In genomic region chr16:3587547-3588110, GRCh38 we compare ENCODE assay signal across 21 cellular contexts. TPM values are rescaled to one million over a fixed set of nuclear protein-coding genes. Genes with fewer than 3 reads are reported as not detected.
A peak's percentile ranks its signal among the peaks of the same experiment; 100 is the strongest.
DNase-seq lines count a peak whose midpoint lies in the region; ATAC-seq and TF ChIP-seq lines count a peak whose summit lies in the region.
"Had no signal": no experiment of that assay in that cellular context is flagged by ENCODE, and none has a peak within 500 bp of the region (broad histone marks: within the 10 kb centered on the region; RNA-seq: fewer than 3 reads in every experiment).

No MANE protein-coding gene starts in this region.

- H3K4me2 ChIP-seq in DOHH2 (ENCODE audit: low read length), result peak overlapping the region; percentile 75
- H3K4me2 ChIP-seq in PC-3 (ENCODE audit: low read length), result no peak overlapping the region

- H4K20me1 ChIP-seq in DOHH2 (ENCODE audit: control insufficient read depth, insufficient read depth, low read depth, low read length), result no peaks in the 10 kb centered on the region
- no peaks in the 10 kb centered on the region for H4K20me1 ChIP-seq in PC-3 (ENCODE audit: low read length)

- no peak overlapping the region for H3K4me3 Mint-ChIP-seq in activated B cell treated with CpG ODN at 0.5 μM for 24 hours
- H3K4me3 Mint-ChIP-seq: CD8-positive, alpha-beta memory T cell; WTC11 had no signal

- no peaks in the 10 kb centered on the region for H3K27me3 Mint-ChIP-seq in activated B cell treated with CpG ODN at 0.5 μM for 24 hours
- H3K27me3 Mint-ChIP-seq: CD8-positive, alpha-beta memory T cell; naive B cell; progenitor cell of endocrine pancreas had no signal

- no peak for TF ChIP-seq CTCF in DOHH2 (IDR thresholded peaks at IDR 0.05; ENCODE audit: low read depth, low read length, poor library complexity, severe bottlenecking)
- no peak for TF ChIP-seq CTCF in activated B cell treated with CpG ODN at 0.5 μM for 24 hours (IDR thresholded peaks at IDR 0.05)
- TF ChIP-seq CTCF in PC-3 (conservative IDR thresholded peaks at IDR 0.05; ENCODE audit: low read depth, low read length), result no peak

- H3K9me2 ChIP-seq in DOHH2 (replicated peaks; ENCODE audit: control insufficient read depth, low read length), result no peaks in the 10 kb centered on the region
- no peaks in the 10 kb centered on the region for H3K9me2 ChIP-seq in PC-3 (replicated peaks; ENCODE audit: low read length)

- no peaks in the 10 kb centered on the region for H3K9me3 Mint-ChIP-seq in activated B cell treated with CpG ODN at 0.5 μM for 24 hours
- H3K9me3 Mint-ChIP-seq: CD8-positive, alpha-beta memory T cell; naive B cell; WTC11 had no signal

- DNase-seq in activated B cell treated with CpG ODN at 0.5 μM for 24 hours (no peak), PC-3 (no peak), AG08395 (ENCODE audit: low spot score) (no peak), NOMO-1 treated with dmso at 0.1 percent for 144 hours (lab: John Stamatoyannopoulos, UW; ENCODE audit: unreplicated experiment) (no peak)
- DNase-seq: activated effector memory CD4-positive, alpha-beta T cell treated with Interleukin-2 at 50 U/mL for 16 hours; aorta; CD8-positive, alpha-beta memory T cell; naive B cell; NCI-H1694 treated with DMSO at 0.1 percent for 48 hours; NCI-H510A treated with DMSO at 0.1 percent for 48 hours; small intestine had no signal

- H2AFZ ChIP-seq in PC-3 (ENCODE audit: low read length), result no peak overlapping the region

- ATAC-seq in GM19455 (IDR thresholded peaks at IDR 0.05; ENCODE audit: unreplicated experiment) (peak; percentile 61), HG03432 (IDR thresholded peaks at IDR 0.05; ENCODE audit: unreplicated experiment) (peak; percentile 64), activated B cell treated with CpG ODN at 0.5 μM for 24 hours (ENCODE audit: low read depth) (peak; percentile 90), PC-3 (no peak), GM19035 (IDR thresholded peaks at IDR 0.05; ENCODE audit: unreplicated experiment) (no peak)
- ATAC-seq: WTC11 had no signal

- no peaks in the 10 kb centered on the region for H3K9me3 ChIP-seq in DOHH2 (ENCODE audit: control insufficient read depth, insufficient read depth, low read length)
- no peaks in the 10 kb centered on the region for H3K9me3 ChIP-seq in PC-3 (ENCODE audit: low read length)
- H3K9me3 ChIP-seq: Peyer's patch, tibial nerve had no signal

- no TSS peak for BruUV-seq in PC-3 (replicated peaks; lab: Mats Ljungman, UMichigan)

- H3K27me3 ChIP-seq in DOHH2 (ENCODE audit: control insufficient read depth, low read length), result no peaks in the 10 kb centered on the region
- H3K27me3 ChIP-seq in PC-3 (ENCODE audit: low read length), result no peaks in the 10 kb centered on the region
- H3K27me3 ChIP-seq: Peyer's patch, tibial nerve had no signal

- peaks cover 32% of the 10 kb centered on the region for H3K36me3 Mint-ChIP-seq in activated B cell treated with CpG ODN at 0.5 μM for 24 hours (ENCODE audit: low read depth)

- H3K36me3 ChIP-seq in DOHH2 (ENCODE audit: control insufficient read depth, low read length), result peaks cover 85% of the 10 kb centered on the region
- H3K36me3 ChIP-seq in PC-3 (ENCODE audit: low read depth, low read length), result no peaks in the 10 kb centered on the region

- H3K27ac ChIP-seq in DOHH2 (ENCODE audit: low read depth, low read length) (peak overlapping the region; percentile 94), PC-3 (ENCODE audit: low read length) (no peak overlapping the region)
- H3K27ac ChIP-seq: tibial nerve had no signal

- POLR2A ChIA-PET in activated B cell treated with CpG ODN at 0.5 μM for 24 hours (lab: Charles Lee), result interaction anchor here (0.6 to 1.1 kb wide), 2 partner anchors 24 to 1068 kb away, joined by 3 to 4 read pairs; partner anchors contain the start of genes AMDHD2 and SLX4
- POLR2A ChIA-PET in PC-3 (lab: Charles Lee; ENCODE audit: unreplicated experiment), result no interaction called here

- H3K27ac Mint-ChIP-seq in activated B cell treated with CpG ODN at 0.5 μM for 24 hours, result no peak overlapping the region

- H3K4me3 ChIP-seq in DOHH2 (ENCODE audit: low read length) (peak overlapping the region; percentile 60), PC-3 (ENCODE audit: low read length) (no peak overlapping the region)
- H3K4me3 ChIP-seq: Peyer's patch, tibial nerve had no signal

- H3K79me2 ChIP-seq in DOHH2 (ENCODE audit: control insufficient read depth, low read length) (peaks cover 31% of the 10 kb centered on the region), PC-3 (ENCODE audit: low read length) (no peaks in the 10 kb centered on the region)

- H3F3A ChIP-seq in DOHH2 (ENCODE audit: control insufficient read depth, insufficient read depth) (peaks cover 12% of the 10 kb centered on the region), PC-3 (ENCODE audit: low read length, unreplicated experiment) (no peaks in the 10 kb centered on the region)

- no peak overlapping the region for H3K9ac ChIP-seq in PC-3 (ENCODE audit: low read length)

- CTCF ChIA-PET in activated B cell treated with CpG ODN at 0.5 μM for 24 hours (lab: Charles Lee) (no interaction called here), PC-3 (lab: Charles Lee) (no interaction called here)

- intact Hi-C loops in activated B cell treated with CpG ODN at 0.5 μM for 24 hours (cut with micrococcal nuclease), result loop anchor here (1.0 to 5.0 kb wide), 3 partner anchors 23 to 60 kb away; partner anchors contain the start of gene SLX4
- intact Hi-C loops in PC-3 (cut with micrococcal nuclease), result no loop called here

- peaks cover 22% of the 10 kb centered on the region for H3K4me1 Mint-ChIP-seq in activated B cell treated with CpG ODN at 0.5 μM for 24 hours

- H3K4me1 ChIP-seq in DOHH2 (ENCODE audit: control insufficient read depth, low read length), result peaks cover 47% of the 10 kb centered on the region
- H3K4me1 ChIP-seq in PC-3 (ENCODE audit: insufficient read depth, low read length), result no peaks in the 10 kb centered on the region
- H3K4me1 ChIP-seq: Peyer's patch, tibial nerve had no signal

RNA-seq across cellular contexts. Expression of gene NLRC3, which starts 10.4 kb away (rescaled TPM):
- total RNA-seq in activated B cell treated with CpG ODN at 0.5 μM for 24 hours, result 18.5 and 22.2 TPM in 2 replicates
- not detected in 2 replicates for total RNA-seq in PC-3 (2014; rRNA removed)
- total RNA-seq: fibroblast of villous mesenchyme, G401 had no signal

RNA-seq across cellular contexts. Expression of gene SLX4, which starts 23.8 kb away (rescaled TPM):
- total RNA-seq in activated B cell treated with CpG ODN at 0.5 μM for 24 hours (11.4 and 13.0 TPM in 2 replicates), PC-3 (2014; rRNA removed) (5.1 and 5.9 TPM in 2 replicates)

Comparison
In these comparisons a context has a peak if more than half of its experiments do, and no peak if none do; other contexts are left out.
1. ATAC-seq: peak in GM19455 (single experiment), HG03432 (single experiment) and activated B cell treated with CpG ODN at 0.5 μM for 24 hours (single experiment); none in PC-3 (single experiment) and GM19035 (single experiment).
2. RNA of gene NLRC3, which starts 10.4 kb away (total RNA-seq): 18.5 to 22.2 TPM in activated B cell treated with CpG ODN at 0.5 μM for 24 hours; not detected in PC-3; every median in the first group is over 10 times any median in the second.